22 cellular contexts compared by ENCODE assay signal in genomic region chr10:72667207-72667864, GRCh38. TPM values are rescaled to one million over a fixed set of nuclear protein-coding genes. Genes with fewer than 3 reads are reported as not detected.
A peak's percentile ranks its signal among the peaks of the same experiment; 100 is the strongest.
DNase-seq lines count a peak whose midpoint lies in the region; ATAC-seq, FAIRE-seq and TF ChIP-seq lines count a peak whose summit lies in the region.
"Had no signal": no experiment of that assay in that cellular context is flagged by ENCODE, and none has a peak within 500 bp of the region (broad histone marks: within the 10 kb centered on the region; RNA-seq: fewer than 3 reads in every experiment).

No MANE protein-coding gene starts in this region.

- H3K4me3 Mint-ChIP-seq in GM23338 = no peak overlapping the region
- H3K4me3 Mint-ChIP-seq: CD14-positive monocyte; CD4-positive, alpha-beta T cell; CD8-positive, alpha-beta memory T cell had no signal

- H3K27ac Mint-ChIP-seq in GM23338 = no peak overlapping the region
- H3K27ac Mint-ChIP-seq: CD4-positive, alpha-beta T cell; CD8-positive, alpha-beta memory T cell had no signal

- H4K20me1 ChIP-seq in GM23338 (replicated peaks; ENCODE audit: insufficient read depth) = no peaks in the 10 kb centered on the region
- H4K20me1 ChIP-seq: BLaER1 treated with 17β-estradiol and CSF1 and Interleukin-3, amounts not matched to agents 10 nM and 100 nM had no signal

- H3K9me3 ChIP-seq in RWPE2 (ENCODE audit: severe bottlenecking) (no peaks in the 10 kb centered on the region), mucosa of descending colon (no peaks in the 10 kb centered on the region)
- H3K9me3 ChIP-seq: BE2C; BLaER1 treated with 17β-estradiol and CSF1 and Interleukin-3, amounts not matched to agents 10 nM and 100 nM had no signal

- TF ChIP-seq CTCF in RWPE2 (IDR thresholded peaks at IDR 0.05; ENCODE audit: poor library complexity, severe bottlenecking) = no peak
- TF ChIP-seq CTCF in mucosa of descending colon (IDR thresholded peaks at IDR 0.05) = no peak
- no peak for TF ChIP-seq CTCF in foreskin fibroblast (IDR thresholded peaks at IDR 0.05; ENCODE audit: low read depth, low read length)
- TF ChIP-seq CTCF in GM23338 (conservative IDR thresholded peaks at IDR 0.05; ENCODE audit: low read depth in 2 of 2) = no peak

- peaks cover 2% of the 10 kb centered on the region for H3K27me3 Mint-ChIP-seq in GM23338 (ENCODE audit: insufficient read depth, low read depth, poor library complexity)

- no peaks in the 10 kb centered on the region for H3K9me3 Mint-ChIP-seq in GM23338
- H3K9me3 Mint-ChIP-seq: CD4-positive, alpha-beta T cell; CD8-positive, alpha-beta memory T cell had no signal

- H3K79me2 ChIP-seq in GM23338 (replicated peaks; ENCODE audit: insufficient read depth) = no peaks in the 10 kb centered on the region

- no peak overlapping the region for H3K4me2 ChIP-seq in GM23338
- H3K4me2 ChIP-seq: BLaER1 treated with 17β-estradiol and CSF1 and Interleukin-3, amounts not matched to agents 10 nM and 100 nM had no signal

- H3K4me1 ChIP-seq in RWPE2 (ENCODE audit: insufficient read depth, poor library complexity, severe bottlenecking) (peaks cover 16% of the 10 kb centered on the region), mucosa of descending colon (ENCODE audit: low read depth) (peaks cover 3% of the 10 kb centered on the region), GM23338 (ENCODE audit: insufficient read depth) (no peaks in the 10 kb centered on the region)
- H3K4me1 ChIP-seq: BE2C; BLaER1 treated with 17β-estradiol and CSF1 and Interleukin-3, amounts not matched to agents 10 nM and 100 nM had no signal

- no peak overlapping the region for H2AFZ ChIP-seq in GM23338

- DNase-seq in RWPE2 (ENCODE audit: low spot score) = no peak
- DNase-seq in epithelial cell of prostate (ENCODE audit: low read depth, low spot score) = no peak
- no peak for DNase-seq in mucosa of descending colon
- no peak for DNase-seq in foreskin fibroblast
- DNase-seq in GM12891 (ENCODE audit: insufficient read length, low spot score) = no peak
- no peak for DNase-seq in GM23338 (ENCODE audit: low spot score)
- no peak for DNase-seq in NCI-H2196 (lab: John Stamatoyannopoulos, UW; ENCODE audit: unreplicated experiment)
- DNase-seq: BE2C; CD4-positive, alpha-beta T cell; CD8-positive, alpha-beta memory T cell; DMS 273 treated with DMSO at 0.1 percent for 48 hours; DMS79; EL; GDM1; H7; HCEC 1CT had no signal

- TF ChIP-seq POLR2A in GM12891 (IDR thresholded peaks at IDR 0.05; ENCODE audit: low read depth, low read length) = no peak

- H3K27me3 ChIP-seq in RWPE2 (ENCODE audit: insufficient read depth, poor library complexity, severe bottlenecking) (no peaks in the 10 kb centered on the region), GM23338 (ENCODE audit: insufficient read depth) (no peaks in the 10 kb centered on the region)
- H3K27me3 ChIP-seq: BE2C; BLaER1 treated with 17β-estradiol and CSF1 and Interleukin-3, amounts not matched to agents 10 nM and 100 nM had no signal

- FAIRE-seq in GM12891 (lab: Jason Lieb, UNC) = no peak
- FAIRE-seq: D721Med, GM12878, GM18507, H1 had no signal

- peak overlapping the region; percentile 61 for H3K27ac ChIP-seq in RWPE2 (ENCODE audit: poor library complexity, severe bottlenecking)
- H3K27ac ChIP-seq in epithelial cell of prostate = peak overlapping the region; percentile 82
- no peak overlapping the region for H3K27ac ChIP-seq in GM23338 (ENCODE audit: low read depth)
- H3K27ac ChIP-seq: BLaER1 treated with 17β-estradiol and CSF1 and Interleukin-3, amounts not matched to agents 10 nM and 100 nM had no signal

- no peaks in the 10 kb centered on the region for H3K36me3 Mint-ChIP-seq in GM23338 (ENCODE audit: low read depth)
- H3K36me3 Mint-ChIP-seq: CD14-positive monocyte; CD8-positive, alpha-beta memory T cell had no signal

- H3K36me3 ChIP-seq in RWPE2 (ENCODE audit: low read depth) (no peaks in the 10 kb centered on the region), mucosa of descending colon (ENCODE audit: low read depth) (no peaks in the 10 kb centered on the region), GM23338 (ENCODE audit: insufficient read depth) (no peaks in the 10 kb centered on the region)
- H3K36me3 ChIP-seq: BE2C; BLaER1 treated with 17β-estradiol and CSF1 and Interleukin-3, amounts not matched to agents 10 nM and 100 nM had no signal

- H3K9me2 ChIP-seq in GM23338 (ENCODE audit: insufficient read depth) = no peaks in the 10 kb centered on the region

- no peaks in the 10 kb centered on the region for H3K4me1 Mint-ChIP-seq in GM23338
- H3K4me1 Mint-ChIP-seq: CD8-positive, alpha-beta memory T cell had no signal

- no peaks in the 10 kb centered on the region for H3F3A ChIP-seq in GM23338 (replicated peaks; ENCODE audit: low read depth)

- no peak overlapping the region for H3K4me3 ChIP-seq in RWPE2 (ENCODE audit: severe bottlenecking)
- H3K4me3 ChIP-seq in mucosa of descending colon = no peak overlapping the region
- H3K4me3 ChIP-seq in foreskin fibroblast (ENCODE audit: low read depth in 1 of 2, low read length in 2 of 2) = no peak overlapping the region
- H3K4me3 ChIP-seq in GM23338 = no peak overlapping the region
- H3K4me3 ChIP-seq: BLaER1 treated with 17β-estradiol and CSF1 and Interleukin-3, amounts not matched to agents 10 nM and 100 nM; GM12878 had no signal

- intact Hi-C loops in mucosa of descending colon (cut with DNase I, micrococcal nuclease) = no loop called here

- ATAC-seq in RWPE2 (ENCODE audit: low read depth) = no peak
- ATAC-seq in mucosa of descending colon = peak; percentile 75
- ATAC-seq in GM23338 = no peak
- ATAC-seq: GM12878 had no signal

TF ChIP-seq in GM12891, 5 proteins besides CTCF, POLR2A, EP300 and RAD21:
- TF ChIP-seq POLR2AphosphoS5 (IDR thresholded peaks at IDR 0.05; ENCODE audit: low read depth, low read length) (no peak), SPI1 (IDR thresholded peaks at IDR 0.05; ENCODE audit: low read depth, low read length) (no peak), PAX5 (IDR thresholded peaks at IDR 0.05; ENCODE audit: insufficient read depth, low read length, severe bottlenecking) (no peak), TAF1 (IDR thresholded peaks at IDR 0.05; ENCODE audit: low read depth, low read length) (no peak), POU2F2 (IDR thresholded peaks at IDR 0.05; ENCODE audit: low read depth, low read length) (no peak)

TF ChIP-seq in GM23338, 12 proteins besides CTCF, POLR2A, EP300 and RAD21 (continues in another document):
- TF ChIP-seq EZH2phosphoT487 (IDR thresholded peaks at IDR 0.05; ENCODE audit: unreplicated experiment) (no peak), ZNF114 (CRISPR knock-in tag; IDR thresholded peaks at IDR 0.05) (no peak), POLR2AphosphoS5 (IDR thresholded peaks at IDR 0.05; ENCODE audit: low read depth) (no peak)

RNA-seq across cellular contexts. Expression of gene MCU, which starts 24.6 kb away (rescaled TPM):
- 10 to 100 TPM; 44.8 to 98.6 (median 89.0) TPM for total RNA-seq in mucosa of descending colon
- 6.8 TPM for polyA plus RNA-seq in GM12891 (2012; ENCODE audit: low read depth, missing spikeins)
- 54.6 and 68.2 TPM in 2 replicates for total RNA-seq in GM23338 (2014; rRNA removed; shearing (Covaris generic))
- polyA plus RNA-seq in GM23338 (2016; fragmentation: Nextera tagmentation; extraction: Ambion mirVana) = 40.1 and 41.8 TPM in 2 replicates

RNA-seq across cellular contexts. Expression of gene MICU1, which starts 41.5 kb away (rescaled TPM):
- total RNA-seq in mucosa of descending colon = 10 to 100 TPM; 38.6 to 45.3 (median 45.0) TPM
- 16.2 TPM for polyA plus RNA-seq in GM12891 (2012; ENCODE audit: low read depth, missing spikeins)
- 27.5 and 41.6 TPM in 2 replicates for total RNA-seq in GM23338 (2014; rRNA removed; shearing (Covaris generic))
- polyA plus RNA-seq in GM23338 (2016; fragmentation: Nextera tagmentation; extraction: Ambion mirVana) = 52.3 and 55.7 TPM in 2 replicates
